8 cellular contexts compared by ENCODE assay signal in the genomic region with DNA sequence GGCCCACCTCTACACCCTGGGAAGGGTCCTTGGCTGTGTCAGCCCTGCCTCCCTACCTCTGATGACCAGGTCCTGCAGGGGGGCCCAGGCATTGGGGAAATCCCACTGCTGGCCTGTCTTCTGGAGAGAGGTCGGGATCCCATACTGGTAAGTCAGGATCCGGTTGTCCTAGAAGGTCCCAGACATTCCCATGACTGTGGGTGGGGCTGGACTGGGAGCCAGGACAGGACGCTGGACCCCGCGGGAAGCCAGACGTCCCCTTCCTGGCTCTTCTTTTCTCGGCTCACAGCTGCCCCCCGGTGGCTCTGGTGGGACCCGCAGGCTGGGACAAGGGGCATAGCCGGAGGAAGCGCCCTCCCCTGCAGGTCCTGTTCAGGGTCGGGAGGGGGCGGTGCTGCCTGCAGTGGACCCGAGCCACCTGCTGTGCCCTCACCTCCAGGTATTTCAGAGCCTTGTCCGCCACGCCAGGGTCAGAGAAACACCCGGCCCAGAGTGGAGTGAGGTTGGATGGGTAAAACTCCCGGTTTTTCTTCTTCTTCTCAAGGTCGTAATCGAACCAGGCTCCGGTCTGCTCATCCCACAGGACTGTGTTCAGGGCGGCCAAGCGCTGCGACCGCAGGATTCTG. TPM values are rescaled to one million over a fixed set of nuclear protein-coding genes. Genes with fewer than 3 reads are reported as not detected.
A peak's percentile ranks its signal among the peaks of the same experiment; 100 is the strongest.
DNase-seq lines count a peak whose midpoint lies in the region; ATAC-seq and TF ChIP-seq lines count a peak whose summit lies in the region.

No MANE protein-coding gene starts in this region.

- peaks cover 30% of the 10 kb centered on the region for H3K36me3 ChIP-seq in GM23248 (ENCODE audit: low read depth)
- H3K36me3 ChIP-seq in SK-N-SH (replicated peaks in 1 of 2; ENCODE audit: control insufficient read depth in 1 of 2, insufficient read depth in 2 of 2, low read length in 1 of 2) = peaks cover 23 to 32% of the 10 kb centered on the region in 2 experiments
- H3K36me3 ChIP-seq in ovary = no peaks in the 10 kb centered on the region
- peaks cover 34% of the 10 kb centered on the region for H3K36me3 ChIP-seq in thoracic aorta

- no peak overlapping the region for H3K27ac Mint-ChIP-seq in Calu3 (ENCODE audit: unreplicated experiment)
- no peak overlapping the region for H3K27ac Mint-ChIP-seq in activated naive CD4-positive, alpha-beta T cell treated with anti-CD3 and anti-CD28 coated beads, Interleukin-2, amount 10 ng/mL, durations not matched to agents 7 days and 5 days

- POLR2A ChIA-PET in SK-N-SH (lab: Yijun Ruan, JAX) = interaction anchor here (1.0 kb wide), 1 partner anchor 38 kb away, joined by 3 read pairs; no protein-coding TSS in a partner anchor

- no peaks in the 10 kb centered on the region for H3K9me3 Mint-ChIP-seq in Calu3 (ENCODE audit: low read depth, unreplicated experiment)
- no peaks in the 10 kb centered on the region for H3K9me3 Mint-ChIP-seq in activated naive CD4-positive, alpha-beta T cell treated with anti-CD3 and anti-CD28 coated beads, Interleukin-2, amount 10 ng/mL, durations not matched to agents 7 days and 5 days

- H3K27me3 ChIP-seq in GM23248 (replicated peaks; ENCODE audit: insufficient read depth) (no peaks in the 10 kb centered on the region), SK-N-SH (ENCODE audit: insufficient read depth) (no peaks in the 10 kb centered on the region), ovary (no peaks in the 10 kb centered on the region), thoracic aorta (replicated peaks; ENCODE audit: insufficient read depth) (no peaks in the 10 kb centered on the region)

- H4K20me1 ChIP-seq in GM23248 (ENCODE audit: insufficient read depth) = no peaks in the 10 kb centered on the region
- peaks cover 10% of the 10 kb centered on the region for H4K20me1 ChIP-seq in SK-N-SH (ENCODE audit: insufficient read depth)

- DNase-seq in Calu3 (peak; percentile 93), GM23248 (peak; percentile 91), NCI-H1092 (lab: John Stamatoyannopoulos, UW) (peak; percentile 88), SK-N-SH (peak; percentile 96), glomerular endothelial cell (ENCODE audit: extremely low read depth, low read depth, low spot score) (peak; percentile 29), ovary (peak; percentile 90 to 96 (median 95)), thoracic aorta (ENCODE audit: low spot score) (peak; percentile 91)
- peak; percentile 95 for DNase-seq in activated naive CD4-positive, alpha-beta T cell treated with anti-CD3 and anti-CD28 coated beads, Interleukin-2, amount 10 ng/mL, durations not matched to agents 7 days and 5 days

- no peaks in the 10 kb centered on the region for H3K79me2 ChIP-seq in GM23248 (ENCODE audit: insufficient read depth)
- no peaks in the 10 kb centered on the region for H3K79me2 ChIP-seq in SK-N-SH (ENCODE audit: insufficient read depth)

- H3K9ac ChIP-seq in GM23248 = peak overlapping the region; percentile 28; the same call in 1 of the 2 replicates
- no peak overlapping the region for H3K9ac ChIP-seq in SK-N-SH

- H3K4me1 ChIP-seq in GM23248 (ENCODE audit: insufficient read depth) = no peaks in the 10 kb centered on the region
- peaks cover 0 to 12% of the 10 kb centered on the region in 2 experiments; a peak in 1 of 4 replicates for H3K4me1 ChIP-seq in SK-N-SH (ENCODE audit: control insufficient read depth in 1 of 2, insufficient read depth in 2 of 2, low read depth in 1 of 2, low read length in 1 of 2)
- H3K4me1 ChIP-seq in ovary (ENCODE audit: insufficient read depth) = no peaks in the 10 kb centered on the region
- peaks cover 0 to 15% of the 10 kb centered on the region in 2 donors for H3K4me1 ChIP-seq in thoracic aorta (ENCODE audit: control insufficient read depth in 1 of 2, low read depth in 2 of 2)

- H3K9me2 ChIP-seq in GM23248 (ENCODE audit: insufficient read depth) = no peaks in the 10 kb centered on the region
- no peaks in the 10 kb centered on the region for H3K9me2 ChIP-seq in SK-N-SH

- intact Hi-C loops in Calu3 (cut with micrococcal nuclease; ENCODE audit: unreplicated experiment) = loop anchor here (5.0 kb wide), 1 partner anchor 52 kb away; a partner anchor contains a TSS
- intact Hi-C loops in ovary (cut with DNase I) = loop anchor here in 1 of 4 donors (2.0 kb wide), 1 partner anchor 63 kb away; no protein-coding TSS in a partner anchor

- BruUV-seq in Calu3 (replicated peaks; lab: Mats Ljungman, UMichigan) = no TSS peak

- in situ Hi-C loops in GM23248 (cut with MboI) = no loop called here

- no peak for TF ChIP-seq POLR2A in ovary (IDR thresholded peaks at IDR 0.05)

- 15 to 16% methylated on average over 21 to 25 of the region's 25 CpGs for WGBS in GM23248 (ENCODE audit: low coverage in 1 of 2, low lambda C conversion rate in 2 of 2, missing lambda C conversion rate in 2 of 2), 2 experiments
- 35% methylated on average over 20 of the region's 25 CpGs for WGBS in SK-N-SH (ENCODE audit: low lambda C conversion rate)
- WGBS in ovary, 3 donors = 3 to 7% (median 5%) methylated on average over 23 to 25 of the region's 25 CpGs

- TF ChIP-seq EP300 in SK-N-SH (IDR thresholded peaks at IDR 0.05; ENCODE audit: borderline replicate concordance in 1 of 2, low read depth in 1 of 2, low read length in 1 of 2) (no peak), ovary (IDR thresholded peaks at IDR 0.05) (no peak)

- H2AFZ ChIP-seq in GM23248 = no peak overlapping the region
- H2AFZ ChIP-seq in SK-N-SH (ENCODE audit: low read depth) = no peak overlapping the region

- TF ChIP-seq CTCF in Calu3 (IDR thresholded peaks at IDR 0.05; ENCODE audit: unreplicated experiment) (peak; percentile 80), SK-N-SH (IDR thresholded peaks at IDR 0.05) (peak; percentile 89), ovary (IDR thresholded peaks at IDR 0.05) (peak; percentile 94 to 97 (median 95)), thoracic aorta (IDR thresholded peaks at IDR 0.05) (peak; percentile 95)

- peaks cover 10% of the 10 kb centered on the region for H3K36me3 Mint-ChIP-seq in Calu3 (ENCODE audit: insufficient read depth, unreplicated experiment)
- H3K36me3 Mint-ChIP-seq in activated naive CD4-positive, alpha-beta T cell treated with anti-CD3 and anti-CD28 coated beads, Interleukin-2, amount 10 ng/mL, durations not matched to agents 7 days and 5 days = no peaks in the 10 kb centered on the region

- CTCF ChIA-PET in Calu3 (lab: Charles Lee) = interaction anchor here (1.4 kb wide), 1 partner anchor 53 kb away, joined by 4 read pairs; a partner anchor contains a TSS
- CTCF ChIA-PET in SK-N-SH (lab: Yijun Ruan, JAX) = interaction anchor here (0.6 to 9.6 kb wide), 27 partner anchors 9 to 432 kb away, joined by 3 to 144 read pairs (median 4); a partner anchor contains a TSS
- CTCF ChIA-PET in activated naive CD4-positive, alpha-beta T cell treated with anti-CD3 and anti-CD28 coated beads, Interleukin-2, amount 10 ng/mL, durations not matched to agents 7 days and 5 days (lab: Charles Lee) = interaction anchor here (0.9 to 7.1 kb wide), 9 partner anchors 11 to 66 kb away, joined by 3 to 55 read pairs (median 5); no protein-coding TSS in a partner anchor

- H3K4me1 Mint-ChIP-seq in Calu3 (ENCODE audit: low read depth, unreplicated experiment) = no peaks in the 10 kb centered on the region
- H3K4me1 Mint-ChIP-seq in activated naive CD4-positive, alpha-beta T cell treated with anti-CD3 and anti-CD28 coated beads, Interleukin-2, amount 10 ng/mL, durations not matched to agents 7 days and 5 days = peaks cover 6% of the 10 kb centered on the region

- ATAC-seq in thoracic aorta (ENCODE audit: insufficient number of reproducible peaks, low FRiP score, low read depth) = peak; percentile 59

- no peak overlapping the region for H3K4me3 ChIP-seq in GM23248
- H3K4me3 ChIP-seq in SK-N-SH (ENCODE audit: low read depth in 2 of 2, low read length in 1 of 2) = peak overlapping the region in 1 of 2 experiments; percentile 28; a peak in 1 of 4 replicates
- peak overlapping the region; percentile 3 for H3K4me3 ChIP-seq in ovary
- peak overlapping the region; percentile 14 for H3K4me3 ChIP-seq in thoracic aorta

- H3K27ac ChIP-seq in GM23248 (no peak overlapping the region), SK-N-SH (ENCODE audit: low read depth in 2 of 2, low read length in 1 of 2) (peak overlapping the region; percentile 6 to 48; a peak in 3 of 4 replicates), ovary (peak overlapping the region; percentile 40 to 58), thoracic aorta (peak overlapping the region; percentile 71 to 78)

- H3K4me2 ChIP-seq in GM23248 (ENCODE audit: unreplicated experiment) (no peak overlapping the region), SK-N-SH (no peak overlapping the region)

- H3K27me3 Mint-ChIP-seq in Calu3 (ENCODE audit: unreplicated experiment) = no peaks in the 10 kb centered on the region
- peaks cover 29% of the 10 kb centered on the region for H3K27me3 Mint-ChIP-seq in activated naive CD4-positive, alpha-beta T cell treated with anti-CD3 and anti-CD28 coated beads, Interleukin-2, amount 10 ng/mL, durations not matched to agents 7 days and 5 days

- H3F3A ChIP-seq in GM23248 (ENCODE audit: insufficient read depth) (peaks cover 40% of the 10 kb centered on the region; the same call in 1 of the 2 replicates), SK-N-SH (replicated peaks; ENCODE audit: insufficient read depth) (peaks cover 40% of the 10 kb centered on the region)

- TF ChIP-seq RAD21 in SK-N-SH (IDR thresholded peaks at IDR 0.05; ENCODE audit: low read length) = peak; percentile 84

- no peak overlapping the region for H3K4me3 Mint-ChIP-seq in Calu3 (ENCODE audit: low read depth, unreplicated experiment)
- H3K4me3 Mint-ChIP-seq in activated naive CD4-positive, alpha-beta T cell treated with anti-CD3 and anti-CD28 coated beads, Interleukin-2, amount 10 ng/mL, durations not matched to agents 7 days and 5 days = no peak overlapping the region

- no peaks in the 10 kb centered on the region for H3K9me3 ChIP-seq in GM23248 (ENCODE audit: low read depth)
- H3K9me3 ChIP-seq in SK-N-SH = no peaks in the 10 kb centered on the region
- no peaks in the 10 kb centered on the region for H3K9me3 ChIP-seq in ovary
- H3K9me3 ChIP-seq in thoracic aorta = no peaks in the 10 kb centered on the region

RNA-seq across cellular contexts. Expression of a gene that starts 20.0 kb away (rescaled TPM):
- 0.21 and 0.49 TPM in 2 replicates for total RNA-seq in Calu3 (2022)
- total RNA-seq in GM23248 (2014; rRNA removed; shearing (Covaris generic)) = not detected in 2 replicates
- 0.06 and 0.09 TPM in 2 replicates for polyA plus RNA-seq in GM23248 (2016; fragmentation: Nextera tagmentation; extraction: Ambion mirVana)
- not detected in 2 replicates for polyA plus RNA-seq in SK-N-SH (2012; rRNA removed)
- polyA plus RNA-seq in SK-N-SH (2012; cell fraction: cytosol; rRNA removed) = not detected in 2 replicates
- not detected in 2 replicates for polyA plus RNA-seq in SK-N-SH (2012; cell fraction: nucleus; rRNA removed)
- total RNA-seq in glomerular endothelial cell = not detected in 2 replicates
- under 1 TPM in 1 of 7 donors, not detected in 6; 0.10 TPM for total RNA-seq in ovary
- under 1 TPM in 1 of 2 donors, not detected in 1; 0.48 TPM for polyA plus RNA-seq in ovary
- not detected for total RNA-seq in thoracic aorta

RNA-seq across cellular contexts. Expression of a gene that starts 52.0 kb away (rescaled TPM):
- 30.3 and 37.1 TPM in 2 replicates for total RNA-seq in Calu3 (2022)
- 102 and 109 TPM in 2 replicates for total RNA-seq in GM23248 (2014; rRNA removed; shearing (Covaris generic))
- 91.7 and 91.8 TPM in 2 replicates for polyA plus RNA-seq in GM23248 (2016; fragmentation: Nextera tagmentation; extraction: Ambion mirVana)
- 89.4 and 104 TPM in 2 replicates for polyA plus RNA-seq in SK-N-SH (2012; rRNA removed)
- 37.8 and 52.6 TPM in 2 replicates for polyA plus RNA-seq in SK-N-SH (2012; cell fraction: cytosol; rRNA removed)
- 270 and 294 TPM in 2 replicates for polyA plus RNA-seq in SK-N-SH (2012; cell fraction: nucleus; rRNA removed)
- total RNA-seq in glomerular endothelial cell = 111 and 156 TPM in 2 replicates
- 100 to 1,000 TPM in 5 of 7 donors, 10 to 100 TPM in 2; 69.4 to 265 (median 139) TPM for total RNA-seq in ovary
- 10 to 100 TPM; 46.2 to 73.7 TPM for polyA plus RNA-seq in ovary
- 100 to 1,000 TPM; 206 to 377 TPM for total RNA-seq in thoracic aorta

Comparison
In these comparisons a context has a peak if more than half of its experiments do, and no peak if none do; other contexts are left out.
1. DNase-seq: peak in every context shown above with its lines; median percentile 96 in SK-N-SH; 95 in activated naive CD4-positive, alpha-beta T cell treated with anti-CD3 and anti-CD28 coated beads, Interleukin-2, amount 10 ng/mL, durations not matched to agents 7 days and 5 days; 95 in ovary; 93 in Calu3; 91 in GM23248; 91 in thoracic aorta; 88 in NCI-H1092; 29 in glomerular endothelial cell.